21 cellular contexts compared by ENCODE assay signal in genomic region chr19:54704928-54705327, GRCh38. TPM values are rescaled to one million over a fixed set of nuclear protein-coding genes. Genes with fewer than 3 reads are reported as not detected.
DNase-seq lines count a peak whose midpoint lies in the region; ATAC-seq and TF ChIP-seq lines count a peak whose summit lies in the region.
"Had no signal": no experiment of that assay in that cellular context is flagged by ENCODE, and none has a peak within 500 bp of the region (broad histone marks: within the 10 kb centered on the region; RNA-seq: fewer than 3 reads in every experiment).

No MANE protein-coding gene starts in this region.

- TF ChIP-seq CTCF in activated CD8-positive, alpha-beta T cell treated with anti-CD3 and anti-CD28 coated beads for 36 hours (IDR thresholded peaks at IDR 0.05) = no peak
- TF ChIP-seq CTCF in osteoblast (IDR thresholded peaks at IDR 0.05; ENCODE audit: extremely low read depth, low read depth, low read length) = no peak

- H3K4me3 Mint-ChIP-seq in activated CD8-positive, alpha-beta T cell treated with anti-CD3 and anti-CD28 coated beads, Interleukin-2, amount 10 ng/mL, durations not matched to agents 7 days and 5 days = no peak overlapping the region
- H3K4me3 Mint-ChIP-seq in activated CD8-positive, alpha-beta T cell treated with anti-CD3 and anti-CD28 coated beads for 36 hours = no peak overlapping the region
- no peak overlapping the region for H3K4me3 Mint-ChIP-seq in T-helper 17 cell
- H3K4me3 Mint-ChIP-seq: B cell; CD4-positive, CD25-positive, alpha-beta regulatory T cell; CD8-positive, alpha-beta T cell had no signal

- peaks cover 15% of the 10 kb centered on the region for H3K27me3 Mint-ChIP-seq in activated CD8-positive, alpha-beta T cell treated with anti-CD3 and anti-CD28 coated beads, Interleukin-2, amount 10 ng/mL, durations not matched to agents 7 days and 5 days (ENCODE audit: low read depth)
- H3K27me3 Mint-ChIP-seq in activated CD8-positive, alpha-beta T cell treated with anti-CD3 and anti-CD28 coated beads for 36 hours = peaks cover 6% of the 10 kb centered on the region
- peaks cover 29% of the 10 kb centered on the region for H3K27me3 Mint-ChIP-seq in T-helper 17 cell

- H3K9me3 Mint-ChIP-seq in activated CD8-positive, alpha-beta T cell treated with anti-CD3 and anti-CD28 coated beads, Interleukin-2, amount 10 ng/mL, durations not matched to agents 7 days and 5 days (ENCODE audit: insufficient read depth) = no peaks in the 10 kb centered on the region
- H3K9me3 Mint-ChIP-seq in activated CD8-positive, alpha-beta T cell treated with anti-CD3 and anti-CD28 coated beads for 36 hours = no peaks in the 10 kb centered on the region
- H3K9me3 Mint-ChIP-seq: CD8-positive, alpha-beta T cell had no signal

- POLR2A ChIA-PET in activated CD8-positive, alpha-beta T cell treated with anti-CD3 and anti-CD28 coated beads, Interleukin-2, amount 10 ng/mL, durations not matched to agents 7 days and 5 days (lab: Charles Lee) = no interaction called here
- POLR2A ChIA-PET in activated CD8-positive, alpha-beta T cell treated with anti-CD3 and anti-CD28 coated beads for 36 hours (lab: Charles Lee) = no interaction called here

- no peaks in the 10 kb centered on the region for H3K27me3 ChIP-seq in osteoblast (ENCODE audit: insufficient read depth, low read length)
- H3K27me3 ChIP-seq: BLaER1 had no signal

- H3K79me2 ChIP-seq in osteoblast (ENCODE audit: insufficient read depth, low read length) = no peaks in the 10 kb centered on the region

- no peak overlapping the region for H2AFZ ChIP-seq in osteoblast (ENCODE audit: low read length)
- H2AFZ ChIP-seq: GM23248 had no signal

- H3K4me1 ChIP-seq in osteoblast (ENCODE audit: insufficient read depth, low read length) = no peaks in the 10 kb centered on the region

- no peak overlapping the region for H3K27ac ChIP-seq in osteoblast (ENCODE audit: low read depth, low read length)
- H3K27ac ChIP-seq: 22Rv1, BLaER1, C4-2B, GM23248 had no signal

- H3K9me3 ChIP-seq in T-helper 17 cell (ENCODE audit: control insufficient read depth, low read length, poor library complexity, severe bottlenecking) (no peaks in the 10 kb centered on the region), osteoblast (ENCODE audit: low read depth, low read length) (no peaks in the 10 kb centered on the region)
- H3K9me3 ChIP-seq: BLaER1 had no signal

- H4K20me1 ChIP-seq in osteoblast (ENCODE audit: insufficient read depth, low read length) = no peaks in the 10 kb centered on the region
- H4K20me1 ChIP-seq: BLaER1 had no signal

- CTCF ChIA-PET in activated CD8-positive, alpha-beta T cell treated with anti-CD3 and anti-CD28 coated beads, Interleukin-2, amount 10 ng/mL, durations not matched to agents 7 days and 5 days (lab: Charles Lee) = no interaction called here
- CTCF ChIA-PET in activated CD8-positive, alpha-beta T cell treated with anti-CD3 and anti-CD28 coated beads for 36 hours (lab: Charles Lee) = interaction anchor here (0.6 kb wide), 1 partner anchor 25 kb away, joined by 3 read pairs; no protein-coding TSS in a partner anchor

- no peaks in the 10 kb centered on the region for H3K36me3 Mint-ChIP-seq in activated CD8-positive, alpha-beta T cell treated with anti-CD3 and anti-CD28 coated beads, Interleukin-2, amount 10 ng/mL, durations not matched to agents 7 days and 5 days (ENCODE audit: low read depth)
- no peaks in the 10 kb centered on the region for H3K36me3 Mint-ChIP-seq in activated CD8-positive, alpha-beta T cell treated with anti-CD3 and anti-CD28 coated beads for 36 hours (ENCODE audit: low read depth)
- H3K36me3 Mint-ChIP-seq in T-helper 17 cell (ENCODE audit: low read depth) = no peaks in the 10 kb centered on the region
- H3K36me3 Mint-ChIP-seq: CD4-positive, CD25-positive, alpha-beta regulatory T cell; CD8-positive, alpha-beta T cell had no signal

- no peak overlapping the region for H3K4me3 ChIP-seq in osteoblast (ENCODE audit: insufficient read depth, low read length)
- H3K4me3 ChIP-seq: BLaER1, GM12878, GM23248 had no signal

- H3K4me1 Mint-ChIP-seq in activated CD8-positive, alpha-beta T cell treated with anti-CD3 and anti-CD28 coated beads, Interleukin-2, amount 10 ng/mL, durations not matched to agents 7 days and 5 days (ENCODE audit: low read depth) = peaks cover 46% of the 10 kb centered on the region
- H3K4me1 Mint-ChIP-seq in activated CD8-positive, alpha-beta T cell treated with anti-CD3 and anti-CD28 coated beads for 36 hours (ENCODE audit: low read depth) = peaks cover 8% of the 10 kb centered on the region
- peaks cover 2% of the 10 kb centered on the region for H3K4me1 Mint-ChIP-seq in T-helper 17 cell
- H3K4me1 Mint-ChIP-seq: B cell had no signal

- ATAC-seq in activated CD8-positive, alpha-beta T cell treated with anti-CD3 and anti-CD28 coated beads, Interleukin-2, amount 10 ng/mL, durations not matched to agents 7 days and 5 days = no peak
- no peak for ATAC-seq in activated CD8-positive, alpha-beta T cell treated with anti-CD3 and anti-CD28 coated beads for 36 hours
- ATAC-seq in T-helper 17 cell (no peak), HG03039 (IDR thresholded peaks at IDR 0.05; ENCODE audit: unreplicated experiment) (no peak)
- ATAC-seq: CD8-positive, alpha-beta T cell; GM12878 had no signal

- H3K36me3 ChIP-seq in osteoblast (ENCODE audit: insufficient read depth, low read length) = no peaks in the 10 kb centered on the region
- H3K36me3 ChIP-seq: BLaER1 had no signal

- intact Hi-C loops in activated CD8-positive, alpha-beta T cell treated with anti-CD3 and anti-CD28 coated beads for 36 hours (cut with micrococcal nuclease) = no loop called here

- DNase-seq in activated CD8-positive, alpha-beta T cell treated with anti-CD3 and anti-CD28 coated beads, Interleukin-2, amount 10 ng/mL, durations not matched to agents 7 days and 5 days = no peak
- DNase-seq in activated CD8-positive, alpha-beta T cell treated with anti-CD3 and anti-CD28 coated beads for 36 hours = no peak
- no peak for DNase-seq in T-helper 17 cell
- peak; percentile 41 for DNase-seq in osteoblast (ENCODE audit: insufficient read length, low spot score, missing footprints)
- no peak for DNase-seq in COLO668 (lab: John Stamatoyannopoulos, UW; ENCODE audit: unreplicated experiment)
- DNase-seq: CD4-positive, CD25-positive, alpha-beta regulatory T cell; CD8-positive, alpha-beta T cell; DMS 273 treated with DMSO at 0.1 percent for 48 hours; DMS79; EL; GDM1; GM23248; H7; HCEC 1CT had no signal

- H3K27ac Mint-ChIP-seq in activated CD8-positive, alpha-beta T cell treated with anti-CD3 and anti-CD28 coated beads, Interleukin-2, amount 10 ng/mL, durations not matched to agents 7 days and 5 days = peak overlapping the region; percentile 50
- H3K27ac Mint-ChIP-seq in activated CD8-positive, alpha-beta T cell treated with anti-CD3 and anti-CD28 coated beads for 36 hours = no peak overlapping the region
- peak overlapping the region; percentile 22 for H3K27ac Mint-ChIP-seq in T-helper 17 cell
- H3K27ac Mint-ChIP-seq: B cell; CD8-positive, alpha-beta T cell had no signal

- no peak overlapping the region for H3K4me2 ChIP-seq in osteoblast (ENCODE audit: insufficient read depth, low read length)
- H3K4me2 ChIP-seq: BLaER1 had no signal

RNA-seq across cellular contexts. Expression of gene KIR3DL3, which starts 19.3 kb away (rescaled TPM):
- total RNA-seq in activated CD8-positive, alpha-beta T cell treated with anti-CD3 and anti-CD28 coated beads, Interleukin-2, amount 10 ng/mL, durations not matched to agents 7 days and 5 days = under 1 TPM in 1 of 2 experiments, not detected in 1; 0.13 TPM
- not detected for total RNA-seq in activated CD8-positive, alpha-beta T cell treated with anti-CD3 and anti-CD28 coated beads for 36 hours
- total RNA-seq in T-helper 17 cell (not detected), osteoblast (not detected in 2 replicates)
- total RNA-seq: B cell; CD4-positive, CD25-positive, alpha-beta regulatory T cell; GM12878; GM23248; H1; H7 had no signal

RNA-seq across cellular contexts. Expression of gene KIR2DL3, which starts 33.4 kb away (rescaled TPM):
- under 1 TPM; 0.21 to 0.24 TPM for total RNA-seq in activated CD8-positive, alpha-beta T cell treated with anti-CD3 and anti-CD28 coated beads, Interleukin-2, amount 10 ng/mL, durations not matched to agents 7 days and 5 days
- total RNA-seq in activated CD8-positive, alpha-beta T cell treated with anti-CD3 and anti-CD28 coated beads for 36 hours = not detected
- total RNA-seq in T-helper 17 cell = not detected
- total RNA-seq in osteoblast = not detected in 2 replicates
- total RNA-seq: B cell; CD4-positive, CD25-positive, alpha-beta regulatory T cell; GM12878; GM23248; H1; H7 had no signal

RNA-seq across cellular contexts. Expression of gene LILRB4, which starts 42.1 kb away (rescaled TPM):
- total RNA-seq in activated CD8-positive, alpha-beta T cell treated with anti-CD3 and anti-CD28 coated beads, Interleukin-2, amount 10 ng/mL, durations not matched to agents 7 days and 5 days = not detected
- not detected for total RNA-seq in activated CD8-positive, alpha-beta T cell treated with anti-CD3 and anti-CD28 coated beads for 36 hours
- total RNA-seq in T-helper 17 cell (1 to 10 TPM in 1 of 2 donors, under 1 TPM in 1; 0.47 to 1.9 TPM), osteoblast (under 0.01 TPM in 1 of 2 replicates, not detected in the other)
- total RNA-seq: CD4-positive, CD25-positive, alpha-beta regulatory T cell; GM23248; H1; H7 had no signal
